In the genomic region with DNA sequence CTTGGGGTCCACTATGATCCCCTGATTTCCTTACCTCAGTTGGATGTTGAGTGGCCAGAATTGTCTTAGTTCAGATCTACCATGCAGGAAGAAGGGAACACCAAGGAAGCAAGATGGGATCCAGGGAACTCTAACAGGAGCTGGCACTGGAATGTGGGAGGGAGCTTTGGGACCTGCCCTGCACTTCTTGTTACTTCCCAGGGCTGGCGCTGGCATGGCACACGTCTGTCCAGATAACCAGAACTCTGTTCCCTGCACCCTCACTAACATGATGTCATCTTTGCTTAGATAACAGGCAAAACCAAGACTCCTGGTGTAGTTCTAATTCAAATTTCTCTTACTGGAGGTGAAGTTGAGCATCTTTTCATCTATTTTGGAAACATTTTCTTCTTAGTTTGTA, we compare ENCODE assay signal across 25 cellular contexts.
"Had no signal": no experiment of that assay in that cellular context is flagged by ENCODE, and none has a peak within 500 bp of the region (broad histone marks: within the 10 kb centered on the region; RNA-seq: fewer than 3 reads in every experiment).

No MANE protein-coding gene starts in this region.

- H3K4me1 ChIP-seq: breast epithelium, foreskin keratinocyte, parathyroid adenoma had no signal

- H3K27ac ChIP-seq: breast epithelium, esophagus muscularis mucosa, foreskin keratinocyte, left ventricle myocardium inferior, parathyroid adenoma, thoracic aorta had no signal

- H3K79me2 ChIP-seq: parathyroid adenoma had no signal

- H3K27me3 ChIP-seq: breast epithelium, esophagus muscularis mucosa, foreskin keratinocyte, uterus had no signal

- DNase-seq: activated CD4-positive, alpha-beta memory T cell treated with anti-CD3 and anti-CD28 coated beads for 36 hours; activated CD4-positive, alpha-beta T cell treated with anti-CD3 and anti-CD28 coated beads, Interleukin-2, amount 10 ng/mL, durations not matched to agents 24 days and 14 days; activated CD4-positive, CD25-positive, alpha-beta regulatory T cell treated with anti-CD3 and anti-CD28 coated beads, Interleukin-2, amount 50 U/mL, for 72 hours; activated CD8-positive, alpha-beta memory T cell treated with anti-CD3 and anti-CD28 coated beads, Interleukin-2, amount 50 U/mL, for 4 hours; activated gamma-delta T cell; activated naive CD4-positive, alpha-beta T cell treated with anti-CD3 and anti-CD28 coated beads, Interleukin-2, amount 10 ng/mL, durations not matched to agents 7 days and 5 days; activated naive CD8-positive, alpha-beta T cell treated with anti-CD3 and anti-CD28 coated beads, Interleukin-2, amount 10 ng/mL, durations not matched to agents 7 days and 5 days; activated T-cell treated with anti-CD3 and anti-CD28 coated beads, Interleukin-2, amount 50 U/mL, for 1 hour; amniotic stem cell; central memory CD4-positive, alpha-beta T cell; dermis blood vessel endothelial cell; effector CD4-positive, alpha-beta T cell; heart right ventricle; nephron progenitor cell; stimulated activated CD4-positive, alpha-beta T cell treated with anti-CD3 and anti-CD28 coated beads, Interleukin-2, amount 100 ng/mL, for 48 hours; stimulated activated naive CD8-positive, alpha-beta T cell treated with anti-CD3 and anti-CD28 coated beads, Interleukin-15, Interleukin-2, amounts not matched to agents 100 U/mL and 50 U/mL, for 24 hours; T-helper 2 cell had no signal

- H3K4me3 ChIP-seq: breast epithelium, esophagus muscularis mucosa, heart right ventricle, left ventricle myocardium inferior, lung, thoracic aorta, uterus had no signal

- H3K36me3 ChIP-seq: breast epithelium, esophagus muscularis mucosa, heart right ventricle, left ventricle myocardium inferior, thoracic aorta, uterus had no signal

- H2AFZ ChIP-seq: parathyroid adenoma had no signal
